In the genomic region with DNA sequence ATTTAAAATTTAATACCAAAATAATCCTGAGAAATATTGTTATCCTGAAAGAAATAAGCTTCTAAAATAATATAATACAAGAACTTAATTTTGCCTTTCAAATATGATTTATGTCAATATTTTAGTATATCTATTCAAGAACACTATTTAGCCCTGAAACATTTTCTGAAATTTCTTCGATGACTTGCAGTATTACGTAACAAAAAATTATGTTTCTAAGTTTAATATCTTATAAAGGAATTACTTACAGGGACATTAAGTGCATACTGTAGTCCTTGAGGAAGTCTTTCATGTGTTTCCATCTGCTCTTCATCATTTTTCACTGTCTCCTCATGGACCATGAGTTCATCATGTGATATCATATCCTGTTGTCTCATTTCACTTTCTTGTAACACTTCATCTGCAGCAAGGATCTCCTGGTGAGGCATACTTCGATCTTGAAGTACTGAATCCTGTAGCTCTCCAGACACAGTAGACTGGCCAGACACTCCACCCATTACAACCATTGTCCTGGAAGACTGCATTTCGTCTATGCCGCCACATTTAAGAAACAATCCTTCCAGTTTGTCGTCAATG, we compare ENCODE assay signal across 13 cellular contexts.
A peak's percentile ranks its signal among the peaks of the same experiment; 100 is the strongest.
DNase-seq lines count a peak whose midpoint lies in the region; ATAC-seq, FAIRE-seq and TF ChIP-seq lines count a peak whose summit lies in the region.
"Had no signal": no experiment of that assay in that cellular context is flagged by ENCODE, and none has a peak within 500 bp of the region (broad histone marks: within the 10 kb centered on the region; RNA-seq: fewer than 3 reads in every experiment).

No MANE protein-coding gene starts in this region.

- H3K9me3 Mint-ChIP-seq in CD8-positive, alpha-beta memory T cell: no peaks in the 10 kb centered on the region
- H3K9me3 Mint-ChIP-seq in naive thymus-derived CD8-positive, alpha-beta T cell: no peaks in the 10 kb centered on the region

- H3K36me3 ChIP-seq in CD8-positive, alpha-beta memory T cell (ENCODE audit: insufficient read depth, low read length): no peaks in the 10 kb centered on the region
- H3K36me3 ChIP-seq in K562 (ENCODE audit: control insufficient read depth, insufficient read depth, low read length): peaks cover 20% of the 10 kb centered on the region

- peaks cover 0 to 42% (median 18%) of the 10 kb centered on the region in 3 donors for H3K36me3 Mint-ChIP-seq in CD8-positive, alpha-beta memory T cell
- peaks cover 0 to 49% (median 23%) of the 10 kb centered on the region in 3 donors for H3K36me3 Mint-ChIP-seq in naive thymus-derived CD8-positive, alpha-beta T cell

- peaks cover 40 to 57% (median 53%) of the 10 kb centered on the region in 3 donors for H3K4me1 Mint-ChIP-seq in CD8-positive, alpha-beta memory T cell
- H3K4me1 Mint-ChIP-seq in naive thymus-derived CD8-positive, alpha-beta T cell: peaks cover 22 to 67% (median 50%) of the 10 kb centered on the region in 4 donors

- H2AFZ ChIP-seq in K562 (ENCODE audit: low read depth, low read length): no peak overlapping the region

- peak overlapping the region in 7 of 8 donors; percentile 13 to 90 (median 49) for H3K27ac Mint-ChIP-seq in CD8-positive, alpha-beta memory T cell
- peak overlapping the region in 9 of 10 donors; percentile 5 to 93 (median 73) for H3K27ac Mint-ChIP-seq in naive thymus-derived CD8-positive, alpha-beta T cell

- no peak overlapping the region for H3K4me3 Mint-ChIP-seq in CD8-positive, alpha-beta memory T cell
- H3K4me3 Mint-ChIP-seq in naive thymus-derived CD8-positive, alpha-beta T cell: peak overlapping the region in 2 of 10 donors; percentile 3 to 12

- no peak for FAIRE-seq in K562 (lab: Jason Lieb, UNC)

- H3K79me2 ChIP-seq in K562 (ENCODE audit: control insufficient read depth, insufficient read depth, low read length): peaks cover 23% of the 10 kb centered on the region

- BruUV-seq in K562 (replicated peaks; lab: Mats Ljungman, UMichigan): no TSS peak

- no peak for DNase-seq in CD8-positive, alpha-beta memory T cell
- DNase-seq in HS-5 (ENCODE audit: low read depth) (peak; percentile 73), K562 (ENCODE audit: extremely low read depth in 1 of 4, low spot score in 3 of 4) (peak in 2 of 4 experiments; percentile 5), dedifferentiated amniotic fluid mesenchymal stem cell (ENCODE audit: extremely low spot score) (no peak), GOT3 (lab: John Stamatoyannopoulos, UW) (no peak)
- DNase-seq in naive thymus-derived CD8-positive, alpha-beta T cell: no peak
- DNase-seq in activated CD4-positive, alpha-beta T cell treated with anti-CD3 and anti-CD28 coated beads for 1 hour: no peak
- DNase-seq: caudate nucleus; DMS79 treated with DMSO at 0.1 percent for 48 hours; left colon; NCI-H187 treated with DMSO at 0.1 percent for 48 hours; stimulated activated CD4-positive, alpha-beta T cell treated with anti-CD3 and anti-CD28 coated beads, Interleukin-15, amount 100 ng/mL, for 24 hours had no signal

- TF ChIP-seq EP300 in K562 (IDR thresholded peaks at IDR 0.05; ENCODE audit: low read length): no peak

- no peak overlapping the region for H3K27ac ChIP-seq in CD8-positive, alpha-beta memory T cell (ENCODE audit: low read depth, low read length)
- no peak overlapping the region for H3K27ac ChIP-seq in K562 (ENCODE audit: extremely low read depth, low read depth, low read length)

- peaks cover 20% of the 10 kb centered on the region for H3K4me1 ChIP-seq in CD8-positive, alpha-beta memory T cell (ENCODE audit: insufficient read depth, low read length)
- peaks cover 0 to 3% of the 10 kb centered on the region in 2 experiments; a peak in 1 of 5 replicates for H3K4me1 ChIP-seq in K562 (replicated peaks in 1 of 2; ENCODE audit: control insufficient read depth in 2 of 2, insufficient read depth in 2 of 2, low read length in 2 of 2)

- intact Hi-C loops in K562 (cut with micrococcal nuclease): no loop called here

- no peaks in the 10 kb centered on the region for H4K20me1 ChIP-seq in K562 (replicated peaks; ENCODE audit: control insufficient read depth, insufficient read depth, low read length)

- CTCF ChIA-PET in CD8-positive, alpha-beta memory T cell (lab: Charles Lee): no interaction called here
- CTCF ChIA-PET in K562 (lab: Yijun Ruan, JAX; ENCODE audit: low intra/inter-chr PET ratio): no interaction called here

- no peak for TF ChIP-seq POLR2A in K562 (conservative IDR thresholded peaks at IDR 0.05)

- in situ Hi-C loops in K562 (cut with MboI): no loop called here

- no peaks in the 10 kb centered on the region for H3K9me3 ChIP-seq in CD8-positive, alpha-beta memory T cell (ENCODE audit: low read length)
- H3K9me3 ChIP-seq in K562 (replicated peaks; ENCODE audit: control insufficient read depth, insufficient read depth, low read depth, low read length): no peaks in the 10 kb centered on the region
- H3K9me3 ChIP-seq: neutrophil had no signal

- no peaks in the 10 kb centered on the region for H3K27me3 Mint-ChIP-seq in CD8-positive, alpha-beta memory T cell
- H3K27me3 Mint-ChIP-seq in naive thymus-derived CD8-positive, alpha-beta T cell: no peaks in the 10 kb centered on the region

- no peak for TF ChIP-seq CTCF in K562 (IDR thresholded peaks at IDR 0.05 in 2 of 3, conservative IDR thresholded peaks at IDR 0.05 in 1 of 3; ENCODE audit: insufficient read depth in 2 of 3, low read depth in 1 of 3, low read length in 3 of 3)

- no peak overlapping the region for H3K4me2 ChIP-seq in K562 (ENCODE audit: insufficient read depth, low read length)

- H3K9ac ChIP-seq in K562 (ENCODE audit: insufficient read depth in 1 of 2, low read depth in 2 of 2, low read length in 2 of 2): no peak overlapping the region

- H3K9me1 ChIP-seq in K562 (ENCODE audit: control insufficient read depth, insufficient read depth, low read length): no peaks in the 10 kb centered on the region

- H3K4me3 ChIP-seq in CD8-positive, alpha-beta memory T cell (ENCODE audit: low read length): no peak overlapping the region
- H3K4me3 ChIP-seq in K562: no peak overlapping the region

- 86% methylated on average over 6 of the region's 6 CpGs for WGBS in K562 (ENCODE audit: insufficient coverage, low coverage, missing lambda C conversion rate)

- TF ChIP-seq RAD21 in K562 (CRISPR knock-in tag; conservative IDR thresholded peaks at IDR 0.05 in 1 of 2, IDR thresholded peaks at IDR 0.05 in 1 of 2): no peak

- ATAC-seq in K562: no peak
- no peak for ATAC-seq in naive thymus-derived CD8-positive, alpha-beta T cell
- ATAC-seq: left colon had no signal

- H3K27me3 ChIP-seq in CD8-positive, alpha-beta memory T cell (ENCODE audit: insufficient read depth, low read length, poor library complexity, severe bottlenecking): no peaks in the 10 kb centered on the region
- H3K27me3 ChIP-seq in K562 (ENCODE audit: control insufficient read depth in 2 of 2, insufficient read depth in 2 of 2, low read length in 2 of 2): no peaks in the 10 kb centered on the region
- H3K27me3 ChIP-seq: neutrophil had no signal

- POLR2A ChIA-PET in CD8-positive, alpha-beta memory T cell (lab: Charles Lee): no interaction called here
- POLR2A ChIA-PET in K562 (lab: Yijun Ruan, JAX): no interaction called here
- POLR2A ChIA-PET in naive thymus-derived CD8-positive, alpha-beta T cell (lab: Charles Lee): no interaction called here

TF ChIP-seq in K562, 482 proteins besides CTCF, POLR2A, EP300 and RAD21 (continues in another document):
- TF ChIP-seq HMGN3 (IDR thresholded peaks at IDR 0.05; ENCODE audit: borderline replicate concordance, extremely low read depth, insufficient read length, low read depth, low read length): no peak
